In the genomic region with DNA sequence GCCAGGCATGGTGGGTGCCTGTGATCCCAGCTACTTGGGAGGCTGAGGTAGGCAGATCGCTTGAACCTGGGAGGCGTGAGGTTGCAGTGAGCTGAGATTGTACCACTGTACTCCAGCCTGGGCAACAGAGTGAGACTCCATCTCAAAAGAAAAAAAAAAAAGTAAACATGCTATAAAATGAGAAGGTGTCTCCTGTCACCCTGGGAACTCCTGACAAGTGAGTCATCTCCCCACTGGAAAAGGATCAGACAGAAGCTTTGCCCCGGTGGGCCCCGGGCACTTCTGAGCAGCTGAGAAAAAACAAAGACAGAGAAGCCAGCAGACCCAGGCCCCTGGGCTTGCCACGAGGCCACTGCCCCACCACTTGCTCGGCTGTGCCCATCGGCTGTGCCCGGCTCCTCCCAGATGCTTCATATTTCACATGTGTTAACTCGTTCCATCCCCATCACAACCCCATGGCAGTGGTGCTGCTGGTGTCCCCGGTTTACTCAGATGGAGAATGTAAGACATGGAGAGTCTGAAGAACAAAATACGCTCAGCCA, we compare ENCODE assay signal across 14 cellular contexts. TPM values are rescaled to one million over a fixed set of nuclear protein-coding genes. Genes with fewer than 3 reads are reported as not detected.
DNase-seq lines count a peak whose midpoint lies in the region; ATAC-seq and TF ChIP-seq lines count a peak whose summit lies in the region.
"Had no signal": no experiment of that assay in that cellular context is flagged by ENCODE, and none has a peak within 500 bp of the region (broad histone marks: within the 10 kb centered on the region; RNA-seq: fewer than 3 reads in every experiment).

No MANE protein-coding gene starts in this region.

- no peak overlapping the region for H3K4me3 ChIP-seq in choroid plexus epithelial cell (ENCODE audit: low read depth, low read length)
- no peak overlapping the region for H3K4me3 ChIP-seq in mesenchymal stem cell (ENCODE audit: insufficient read depth in 1 of 2, low read depth in 1 of 2, low read length in 2 of 2)
- H3K4me3 ChIP-seq: adrenal gland had no signal

- 67% methylated on average over 9 of the region's 11 CpGs for WGBS in mesenchymal stem cell

- no peak overlapping the region for H3K4ac ChIP-seq in mesenchymal stem cell (ENCODE audit: low read depth in 1 of 2, low read length in 2 of 2)

- H3K4me2 ChIP-seq in mesenchymal stem cell (ENCODE audit: low read length, poor library complexity, severe bottlenecking), result no peak overlapping the region

- no peak overlapping the region for H2BK15ac ChIP-seq in mesenchymal stem cell (ENCODE audit: low read depth, poor library complexity, severe bottlenecking)

- peak overlapping the region; percentile 36 for H2AFZ ChIP-seq in mesenchymal stem cell (ENCODE audit: low read depth, low read length)

- no peak overlapping the region for H3K23ac ChIP-seq in mesenchymal stem cell (ENCODE audit: low read length in 2 of 2)

- no peak overlapping the region for H4K91ac ChIP-seq in mesenchymal stem cell (ENCODE audit: low read length)

- H2BK120ac ChIP-seq in mesenchymal stem cell (ENCODE audit: low read depth, low read length), result no peak overlapping the region

- peak overlapping the region in 1 of 2 experiments; percentile 41 for H3K18ac ChIP-seq in mesenchymal stem cell (ENCODE audit: low read depth in 1 of 2, low read length in 2 of 2)

- no peak for ATAC-seq in HG03108 (IDR thresholded peaks at IDR 0.05; ENCODE audit: unreplicated experiment)
- no peak for ATAC-seq in GM19455 (IDR thresholded peaks at IDR 0.05; ENCODE audit: unreplicated experiment)
- no peak for ATAC-seq in GM21360 (IDR thresholded peaks at IDR 0.05; ENCODE audit: unreplicated experiment)
- ATAC-seq: naive thymus-derived CD4-positive, alpha-beta T cell had no signal

- H3K27ac ChIP-seq in mesenchymal stem cell (ENCODE audit: low read length, poor library complexity, severe bottlenecking), result peak overlapping the region; percentile 88
- H3K27ac ChIP-seq: adrenal gland had no signal

- H3K14ac ChIP-seq in mesenchymal stem cell (ENCODE audit: low read length in 2 of 2), result no peak overlapping the region

- H3K27me3 ChIP-seq in mesenchymal stem cell (ENCODE audit: control insufficient read depth in 1 of 2, insufficient read depth in 1 of 2, low read length in 2 of 2), result no peaks in the 10 kb centered on the region
- H3K27me3 ChIP-seq: adrenal gland had no signal

- peak overlapping the region; percentile 15 for H4K8ac ChIP-seq in mesenchymal stem cell (ENCODE audit: low read length)

- H3K9me3 ChIP-seq in mesenchymal stem cell (ENCODE audit: control insufficient read depth, low read length), result no peaks in the 10 kb centered on the region
- H3K9me3 ChIP-seq: adrenal gland had no signal

- peaks cover 13% of the 10 kb centered on the region for H3K4me1 ChIP-seq in mesenchymal stem cell (ENCODE audit: control insufficient read depth, insufficient read depth, low read depth, low read length)
- H3K4me1 ChIP-seq: adrenal gland had no signal

- peak; percentile 93 for DNase-seq in Caki2 (ENCODE audit: low read depth)
- DNase-seq in LoVo (ENCODE audit: low spot score), result peak; percentile 45
- peak; percentile 71 for DNase-seq in choroid plexus epithelial cell (ENCODE audit: low read depth)
- peak; percentile 77 for DNase-seq in mesenchymal stem cell
- DNase-seq in putamen (ENCODE audit: low spot score), result no peak
- DNase-seq: effector memory CD8-positive, alpha-beta T cell; GOT3; KG1; naive thymus-derived CD4-positive, alpha-beta T cell; small intestine had no signal

- no peak overlapping the region for H3K9ac ChIP-seq in mesenchymal stem cell (ENCODE audit: low read length)

- H2BK5ac ChIP-seq in mesenchymal stem cell (ENCODE audit: low read depth, low read length, poor library complexity, severe bottlenecking), result no peak overlapping the region

- in situ Hi-C loops in Caki2 (cut with HindIII; ENCODE audit: low pct_unique_long_range_greater_than_20kb, low sequenced_read_pairs), result no loop called here

- no peaks in the 10 kb centered on the region for H3K79me1 ChIP-seq in mesenchymal stem cell (replicated peaks; ENCODE audit: low read length, poor library complexity, severe bottlenecking)

- no peak for TF ChIP-seq CTCF in choroid plexus epithelial cell (conservative IDR thresholded peaks at IDR 0.05; ENCODE audit: low read depth, low read length)

- H2AK5ac ChIP-seq in mesenchymal stem cell (ENCODE audit: low read length, severe bottlenecking), result peak overlapping the region; percentile 96

- no peak overlapping the region for H2BK12ac ChIP-seq in mesenchymal stem cell (ENCODE audit: low read length in 2 of 2)

- H3K36me3 ChIP-seq in mesenchymal stem cell (ENCODE audit: control insufficient read depth in 1 of 2, insufficient read depth in 2 of 2, low read depth in 1 of 2, low read length in 2 of 2), result peaks cover 13 to 35% of the 10 kb centered on the region in 2 experiments

RNA-seq across cellular contexts. Expression of gene TTLL1, which starts 22.3 kb away (rescaled TPM):
- 7.2 and 13.0 TPM in 2 replicates for total RNA-seq in Caki2 (2014; rRNA removed; shearing (Covaris generic); ENCODE audit: low replicate concordance)
- 12.6 TPM for polyA plus RNA-seq in mesenchymal stem cell (2013, experiment 1 of 2)
- polyA plus RNA-seq in mesenchymal stem cell (2013, experiment 2 of 2), result 12.2 TPM

RNA-seq across cellular contexts. Expression of gene BIK, which starts 43.6 kb away (rescaled TPM):
- 14.9 and 27.0 TPM in 2 replicates for total RNA-seq in Caki2 (2014; rRNA removed; shearing (Covaris generic); ENCODE audit: low replicate concordance)
- polyA plus RNA-seq in mesenchymal stem cell (2013, experiment 1 of 2), result 0.08 TPM
- polyA plus RNA-seq in mesenchymal stem cell (2013, experiment 2 of 2), result 0.05 TPM

RNA-seq across cellular contexts. Expression of gene PACSIN2, which starts 52.0 kb away (rescaled TPM):
- total RNA-seq in Caki2 (2014; rRNA removed; shearing (Covaris generic); ENCODE audit: low replicate concordance), result 145 and 175 TPM in 2 replicates
- polyA plus RNA-seq in mesenchymal stem cell (2013, experiment 1 of 2), result 33.2 TPM
- polyA plus RNA-seq in mesenchymal stem cell (2013, experiment 2 of 2), result 35.1 TPM
